In genomic region chr17:83085103-83085502, GRCh38 we compare ENCODE assay signal across 1 cellular context.
TF ChIP-seq lines count a peak whose summit lies in the region.

No MANE protein-coding gene starts in this region.

TF ChIP-seq in SK-N-SH, 30 proteins besides CTCF, POLR2A, EP300 and RAD21 (continued from another document):
- TF ChIP-seq, protein P1, sequence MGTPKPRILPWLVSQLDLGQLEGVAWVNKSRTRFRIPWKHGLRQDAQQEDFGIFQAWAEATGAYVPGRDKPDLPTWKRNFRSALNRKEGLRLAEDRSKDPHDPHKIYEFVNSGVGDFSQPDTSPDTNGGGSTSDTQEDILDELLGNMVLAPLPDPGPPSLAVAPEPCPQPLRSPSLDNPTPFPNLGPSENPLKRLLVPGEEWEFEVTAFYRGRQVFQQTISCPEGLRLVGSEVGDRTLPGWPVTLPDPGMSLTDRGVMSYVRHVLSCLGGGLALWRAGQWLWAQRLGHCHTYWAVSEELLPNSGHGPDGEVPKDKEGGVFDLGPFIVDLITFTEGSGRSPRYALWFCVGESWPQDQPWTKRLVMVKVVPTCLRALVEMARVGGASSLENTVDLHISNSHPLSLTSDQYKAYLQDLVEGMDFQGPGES (IDR thresholded peaks at IDR 0.05; ENCODE audit: low read depth, low read length): no peak
- TF ChIP-seq RXRA (IDR thresholded peaks at IDR 0.05; ENCODE audit: borderline replicate concordance, low read depth) (no peak), USF2 (IDR thresholded peaks at IDR 0.05; ENCODE audit: borderline replicate concordance, low read depth, low read length) (no peak)
